Comparison of ENCODE assay signal across 14 cellular contexts in genomic region chr15:35999211-35999610, GRCh38.
DNase-seq lines count a peak whose midpoint lies in the region; TF ChIP-seq lines count a peak whose summit lies in the region.
"Had no signal": no experiment of that assay in that cellular context is flagged by ENCODE, and none has a peak within 500 bp of the region (broad histone marks: within the 10 kb centered on the region; RNA-seq: fewer than 3 reads in every experiment).

No MANE protein-coding gene starts in this region.

- H3K9ac ChIP-seq in neural progenitor cell, result no peak overlapping the region

- H3K27me3 ChIP-seq in neural progenitor cell, result no peaks in the 10 kb centered on the region

- no peak overlapping the region for H3K4me3 ChIP-seq in neural progenitor cell

- TF ChIP-seq CTCF in neural progenitor cell (IDR thresholded peaks at IDR 0.05), result no peak
- no peak for TF ChIP-seq CTCF in CD14-positive monocyte (IDR thresholded peaks at IDR 0.05)

- H2AFZ ChIP-seq in neural progenitor cell (replicated peaks), result peak overlapping the region; percentile 12

- H3K36me3 Mint-ChIP-seq in neural progenitor cell (no peaks in the 10 kb centered on the region), CD14-positive monocyte (no peaks in the 10 kb centered on the region)
- H3K36me3 Mint-ChIP-seq: CD4-positive, alpha-beta memory T cell had no signal

- no peak overlapping the region for H3K4me2 ChIP-seq in neural progenitor cell

- H3K36me3 ChIP-seq in neural progenitor cell, result no peaks in the 10 kb centered on the region

- H3K4me1 ChIP-seq in neural progenitor cell, result no peaks in the 10 kb centered on the region

- H3K27me3 Mint-ChIP-seq in neural progenitor cell (ENCODE audit: insufficient read depth, low read depth) (peaks cover 5% of the 10 kb centered on the region), CD14-positive monocyte (ENCODE audit: low read depth in 3 of 3) (no peaks in the 10 kb centered on the region)
- H3K27me3 Mint-ChIP-seq: B cell; CD4-positive, alpha-beta memory T cell had no signal

- no peak overlapping the region for H3K27ac ChIP-seq in neural progenitor cell

- DNase-seq in DMS114 treated with DMSO at 0.1 percent for 48 hours (lab: John Stamatoyannopoulos, UW; ENCODE audit: unreplicated experiment), result peak; percentile 62
- DNase-seq in NCI-H345 (lab: John Stamatoyannopoulos, UW), result peak; percentile 49
- peak; percentile 41 for DNase-seq in astrocyte of the hippocampus (ENCODE audit: low read depth, low spot score)
- no peak for DNase-seq in neural progenitor cell (ENCODE audit: low spot score)
- no peak for DNase-seq in CD14-positive monocyte (ENCODE audit: low spot score)
- DNase-seq in T-helper 1 cell, result no peak
- DNase-seq in iPS-NIHi7 (ENCODE audit: extremely low spot score), result no peak
- DNase-seq: C1 segment of cervical spinal cord; CD4-positive, alpha-beta memory T cell; COR-L47; DMS53; HCEC 1CT; IMR-90 had no signal

- H4K20me1 ChIP-seq in neural progenitor cell (ENCODE audit: low read depth), result no peaks in the 10 kb centered on the region

- H3K4me3 Mint-ChIP-seq in neural progenitor cell (no peak overlapping the region), CD14-positive monocyte (no peak overlapping the region)
- H3K4me3 Mint-ChIP-seq: B cell; CD4-positive, alpha-beta memory T cell had no signal

- no peaks in the 10 kb centered on the region for H3F3A ChIP-seq in neural progenitor cell (ENCODE audit: low read depth)

- H3K79me2 ChIP-seq in neural progenitor cell (ENCODE audit: low read depth), result no peaks in the 10 kb centered on the region

- no peaks in the 10 kb centered on the region for H3K4me1 Mint-ChIP-seq in neural progenitor cell
- no peaks in the 10 kb centered on the region for H3K4me1 Mint-ChIP-seq in CD14-positive monocyte
- H3K4me1 Mint-ChIP-seq: B cell; CD4-positive, alpha-beta memory T cell had no signal

- H3K9me3 Mint-ChIP-seq in neural progenitor cell (peaks cover 3% of the 10 kb centered on the region), CD14-positive monocyte (peaks cover 1 to 20% (median 4%) of the 10 kb centered on the region in 7 donors)

- intact Hi-C loops in CD14-positive monocyte (cut with micrococcal nuclease), result no loop called here

- H3K27ac Mint-ChIP-seq in neural progenitor cell, result no peak overlapping the region
- no peak overlapping the region for H3K27ac Mint-ChIP-seq in CD14-positive monocyte
- H3K27ac Mint-ChIP-seq: B cell; CD4-positive, alpha-beta memory T cell had no signal

- no peaks in the 10 kb centered on the region for H3K9me3 ChIP-seq in neural progenitor cell (ENCODE audit: low read depth)

Comparison
In these comparisons a context has a peak if more than half of its experiments do, and no peak if none do; other contexts are left out.
1. DNase-seq: peak in DMS114 treated with DMSO at 0.1 percent for 48 hours (single experiment), NCI-H345 (single experiment) and astrocyte of the hippocampus (single experiment); none in neural progenitor cell (single experiment), CD14-positive monocyte (single experiment), T-helper 1 cell (0 of 5) and iPS-NIHi7 (single experiment).